In genomic region chr17:38605852-38606645, GRCh38 we compare ENCODE assay signal across 8 cellular contexts. TPM values are rescaled to one million over a fixed set of nuclear protein-coding genes. Genes with fewer than 3 reads are reported as not detected.
DNase-seq lines count a peak whose midpoint lies in the region; ATAC-seq and TF ChIP-seq lines count a peak whose summit lies in the region.

TSS of gene SRCIN1 (minus strand) at chr17:38605952. CDS start at chr17:38605705, 247 bp downstream.

- no peaks in the 10 kb centered on the region for H3K36me3 ChIP-seq in Caco-2 (ENCODE audit: control insufficient read depth, insufficient read depth, low read length)
- H3K36me3 ChIP-seq in SJCRH30: no peaks in the 10 kb centered on the region
- H3K36me3 ChIP-seq in adrenal gland (replicated peaks in 1 of 2): no peaks in the 10 kb centered on the region
- H3K36me3 ChIP-seq in skeletal muscle satellite cell (ENCODE audit: insufficient read depth, low read length): no peaks in the 10 kb centered on the region

- peak; percentile 98 to 100 for TF ChIP-seq CTCF in Caco-2 (IDR thresholded peaks at IDR 0.05; ENCODE audit: insufficient read depth in 1 of 2, low read depth in 1 of 2, low read length in 1 of 2, severe bottlenecking in 1 of 2, unreplicated experiment in 1 of 2)
- peak; percentile 19 to 74 (median 44) for TF ChIP-seq CTCF in adrenal gland (IDR thresholded peaks at IDR 0.05)

- H3K27me3 Mint-ChIP-seq in Caco-2 (ENCODE audit: insufficient read depth, unreplicated experiment) (no peaks in the 10 kb centered on the region), IgD-negative memory B cell (peaks cover 51% of the 10 kb centered on the region)

- H3K4me3 ChIP-seq in Caco-2 (ENCODE audit: low read depth, low read length) (peak within 1 kb of the TSS; percentile 87), SJCRH30 (peak within 1 kb of the TSS; percentile 54), adrenal gland (peak within 1 kb of the TSS in 2 of 4 donors; percentile 5 to 59), skeletal muscle satellite cell (ENCODE audit: low read length) (peak within 1 kb of the TSS; percentile 59)

- H3K4me1 Mint-ChIP-seq in Caco-2 (ENCODE audit: low read depth, unreplicated experiment): peaks cover 32% of the 10 kb centered on the region
- peaks cover 4 to 6% (median 4%) of the 10 kb centered on the region in 3 donors for H3K4me1 Mint-ChIP-seq in IgD-negative memory B cell

- WGBS in adrenal gland, 4 donors: 0 to 2% (median 1%) methylated on average over 1 to 93 of the region's 104 CpGs

- no peak for TF ChIP-seq POLR2A in adrenal gland (IDR thresholded peaks at IDR 0.05)

- H3K9me3 Mint-ChIP-seq in Caco-2 (ENCODE audit: unreplicated experiment) (no peaks in the 10 kb centered on the region), IgD-negative memory B cell (peaks cover 0 to 2% (median 0%) of the 10 kb centered on the region in 3 donors)

- H3K9me3 ChIP-seq in Caco-2: no peaks in the 10 kb centered on the region
- H3K9me3 ChIP-seq in SJCRH30 (replicated peaks): no peaks in the 10 kb centered on the region
- H3K9me3 ChIP-seq in adrenal gland (replicated peaks in 1 of 3): no peaks in the 10 kb centered on the region
- no peaks in the 10 kb centered on the region for H3K9me3 ChIP-seq in skeletal muscle satellite cell (replicated peaks; ENCODE audit: low read length)

- ATAC-seq in GM19023 (IDR thresholded peaks at IDR 0.05; ENCODE audit: unreplicated experiment) (no peak), GM19467 (IDR thresholded peaks at IDR 0.05; ENCODE audit: unreplicated experiment) (no peak)

- CTCF ChIA-PET in Caco-2 (lab: Charles Lee): interaction anchor here (0.6 to 3.5 kb wide), 13 partner anchors 8 to 150 kb away, joined by 3 to 34 read pairs (median 4); no protein-coding TSS in a partner anchor

- intact Hi-C loops in Caco-2 (cut with micrococcal nuclease; ENCODE audit: unreplicated experiment) (loop anchor here (1.0 to 2.0 kb wide), 2 partner anchors 47 to 60 kb away; no protein-coding TSS in a partner anchor), adrenal gland (cut with DNase I) (no loop called here)

- H3K4me2 ChIP-seq in skeletal muscle satellite cell (ENCODE audit: low read length): peak within 1 kb of the TSS; percentile 81

- H3K27me3 ChIP-seq in Caco-2 (replicated peaks; ENCODE audit: control insufficient read depth, insufficient read depth, low read length): no peaks in the 10 kb centered on the region
- peaks cover 25% of the 10 kb centered on the region; the same call in 1 of the 2 replicates for H3K27me3 ChIP-seq in SJCRH30
- H3K27me3 ChIP-seq in adrenal gland: peaks cover 47% of the 10 kb centered on the region
- peaks cover 79% of the 10 kb centered on the region for H3K27me3 ChIP-seq in skeletal muscle satellite cell (ENCODE audit: control insufficient read depth, insufficient read depth, low read length)

- peak within 1 kb of the TSS; percentile 84 for H3K4me3 Mint-ChIP-seq in Caco-2 (ENCODE audit: unreplicated experiment)
- H3K4me3 Mint-ChIP-seq in IgD-negative memory B cell: peak within 1 kb of the TSS; percentile 35 to 86 (median 78)

- H3K4me1 ChIP-seq in Caco-2: peaks cover 32% of the 10 kb centered on the region
- H3K4me1 ChIP-seq in SJCRH30: no peaks in the 10 kb centered on the region
- H3K4me1 ChIP-seq in adrenal gland (replicated peaks in 1 of 2): peaks cover 5 to 7% of the 10 kb centered on the region in 2 donors
- H3K4me1 ChIP-seq in skeletal muscle satellite cell (ENCODE audit: control insufficient read depth, insufficient read depth, low read length): peaks cover 5% of the 10 kb centered on the region

- no TSS peak for BruUV-seq in Caco-2 (replicated peaks; lab: Mats Ljungman, UMichigan)

- H3K36me3 Mint-ChIP-seq in Caco-2 (ENCODE audit: insufficient read depth, unreplicated experiment) (peaks cover 11% of the 10 kb centered on the region), IgD-negative memory B cell (no peaks in the 10 kb centered on the region)

- H3K27ac ChIP-seq in SJCRH30: no peak within 1 kb of the TSS
- no peak within 1 kb of the TSS for H3K27ac ChIP-seq in adrenal gland

- peak; percentile 81 to 86 for DNase-seq in Caco-2
- peak; percentile 46 to 50 for DNase-seq in SJCRH30
- peak in 2 of 7 donors; percentile 19 to 23 for DNase-seq in adrenal gland
- DNase-seq in hypothalamus (lab: John Stamatoyannopoulos, UW): peak in 43 of 51 donors; percentile 22 to 82 (median 54)

- H3K27ac Mint-ChIP-seq in Caco-2 (ENCODE audit: unreplicated experiment): peak within 1 kb of the TSS; percentile 91
- H3K27ac Mint-ChIP-seq in IgD-negative memory B cell: no peak within 1 kb of the TSS

- POLR2A ChIA-PET in Caco-2 (lab: Charles Lee): interaction anchor here (0.6 to 3.2 kb wide), 2 partner anchors 8 to 48 kb away, joined by 3 to 14 read pairs; no protein-coding TSS in a partner anchor

- no peak within 1 kb of the TSS for H3K9ac ChIP-seq in skeletal muscle satellite cell (ENCODE audit: low read depth, low read length)

RNA-seq across cellular contexts. Expression of gene SRCIN1, which starts in this region (rescaled TPM):
- 23.6 and 25.8 TPM in 2 replicates for total RNA-seq in Caco-2 (2022)
- polyA plus RNA-seq in IgD-negative memory B cell: not detected
- 0.02 TPM in 1 of 2 replicates, not detected in the other for total RNA-seq in SJCRH30 (2014; rRNA removed; shearing (Covaris generic))
- 1 to 10 TPM in 3 of 8 donors, under 1 TPM in 3, not detected in 2; 0.48 to 7.2 (median 1.6) TPM for total RNA-seq in adrenal gland
- polyA plus RNA-seq in adrenal gland: 10 to 100 TPM in 1 of 3 donors, 1 to 10 TPM in 2; 1.0 to 33.1 (median 4.7) TPM
- under 0.01 TPM in 1 of 2 replicates, not detected in the other for total RNA-seq in skeletal muscle satellite cell (2012; rRNA removed)

Comparison
In these comparisons a context has a peak if more than half of its experiments do, and no peak if none do; other contexts are left out.
1. Peak in DNase-seq and H3K4me3 ChIP-seq in SJCRH30; RNA of the gene not detected or under 1 TPM.